In the genomic region with DNA sequence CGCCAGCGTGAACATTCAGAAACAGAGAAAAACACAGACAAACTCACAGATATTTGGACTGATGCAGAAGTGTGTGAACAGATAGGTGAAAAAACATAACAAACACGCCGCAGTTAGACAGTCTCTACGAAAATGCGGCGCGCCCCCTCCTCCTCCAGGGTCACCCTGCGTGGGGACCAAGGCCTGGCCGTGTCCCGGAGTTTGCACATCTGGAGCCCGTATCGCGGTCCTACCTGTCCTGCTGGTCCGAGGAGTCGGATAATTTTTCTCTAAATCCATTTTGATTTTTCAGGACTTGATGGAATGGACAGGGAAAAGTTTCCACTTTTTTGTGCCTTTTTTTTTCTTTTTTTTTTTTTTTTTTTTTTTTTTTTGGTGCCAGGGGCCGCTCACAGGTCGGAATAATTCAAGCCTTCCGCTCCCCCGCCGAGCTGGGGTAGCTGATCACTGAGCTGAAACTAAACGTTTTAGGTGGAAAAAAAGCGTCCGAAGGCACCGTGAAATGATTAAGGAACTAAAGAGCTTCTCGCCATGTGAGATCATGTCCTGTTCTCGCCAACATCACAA, we compare ENCODE assay signal across 9 cellular contexts. TPM values are rescaled to one million over a fixed set of nuclear protein-coding genes. Genes with fewer than 3 reads are reported as not detected.
DNase-seq lines count a peak whose midpoint lies in the region; ATAC-seq, FAIRE-seq and TF ChIP-seq lines count a peak whose summit lies in the region.
"Had no signal": no experiment of that assay in that cellular context is flagged by ENCODE, and none has a peak within 500 bp of the region (broad histone marks: within the 10 kb centered on the region; RNA-seq: fewer than 3 reads in every experiment).

A gene (minus strand): TSS at position 516 of the 567 bp plus-strand sequence. CDS start 237 bp downstream, at position 279.

- H3K36me3 Mint-ChIP-seq in activated T-cell treated with anti-CD3 and anti-CD28 coated beads, Interleukin-2, amount 50 U/mL, for 72 hours (ENCODE audit: insufficient read depth in 2 of 2), result peaks cover 5 to 9% of the 10 kb centered on the region in 2 donors
- H3K36me3 Mint-ChIP-seq in T-helper 17 cell (ENCODE audit: low read depth), result peaks cover 15% of the 10 kb centered on the region

- FAIRE-seq in kidney (lab: Jason Lieb, UNC), result no peak

- no peak within 1 kb of the TSS for H3K27ac ChIP-seq in iPS-20b (ENCODE audit: low read length)
- no peak within 1 kb of the TSS for H3K27ac ChIP-seq in kidney (ENCODE audit: low read depth in 2 of 2, low read length in 2 of 2)
- H3K27ac ChIP-seq: parathyroid adenoma had no signal

- H3K4me1 ChIP-seq in iPS-20b (ENCODE audit: insufficient read depth, low read length) (peaks cover 15% of the 10 kb centered on the region), kidney (ENCODE audit: control insufficient read depth in 1 of 2, insufficient read depth in 1 of 2, low read depth in 1 of 2, low read length in 2 of 2) (peaks cover 0 to 10% of the 10 kb centered on the region in 2 donors)
- H3K4me1 ChIP-seq: parathyroid adenoma had no signal

- intact Hi-C loops in kidney (cut with DNase I), result no loop called here

- H3K4me3 ChIP-seq in iPS-20b (ENCODE audit: low read length), result peak within 1 kb of the TSS; percentile 75
- H3K4me3 ChIP-seq in kidney (ENCODE audit: low read length in 2 of 2), result no peak within 1 kb of the TSS

- no peak within 1 kb of the TSS for H3K27ac Mint-ChIP-seq in activated T-cell treated with anti-CD3 and anti-CD28 coated beads, Interleukin-2, amount 50 U/mL, for 72 hours
- peak within 1 kb of the TSS; percentile 43 for H3K27ac Mint-ChIP-seq in T-helper 17 cell
- H3K27ac Mint-ChIP-seq in stimulated activated naive CD8-positive, alpha-beta T cell treated with anti-CD3 and anti-CD28 coated beads, Interleukin-15, amount 100 ng/mL, for 72 hours, result no peak within 1 kb of the TSS

- H3K27me3 ChIP-seq in iPS-20b (ENCODE audit: insufficient read depth, low read length), result peaks cover 100% of the 10 kb centered on the region

- H3K4me1 Mint-ChIP-seq in activated T-cell treated with anti-CD3 and anti-CD28 coated beads, Interleukin-2, amount 50 U/mL, for 72 hours (ENCODE audit: low read depth), result peaks cover 46% of the 10 kb centered on the region
- H3K4me1 Mint-ChIP-seq in T-helper 17 cell, result peaks cover 27% of the 10 kb centered on the region
- H3K4me1 Mint-ChIP-seq in stimulated activated naive CD8-positive, alpha-beta T cell treated with anti-CD3 and anti-CD28 coated beads, Interleukin-15, amount 100 ng/mL, for 72 hours, result peaks cover 80% of the 10 kb centered on the region

- H3K36me3 ChIP-seq in iPS-20b (ENCODE audit: insufficient read depth, low read depth, low read length) (no peaks in the 10 kb centered on the region), kidney (ENCODE audit: control insufficient read depth in 1 of 2, insufficient read depth in 2 of 2, low read length in 2 of 2) (no peaks in the 10 kb centered on the region)

- peaks cover 88% of the 10 kb centered on the region for H3K27me3 Mint-ChIP-seq in activated T-cell treated with anti-CD3 and anti-CD28 coated beads, Interleukin-2, amount 50 U/mL, for 72 hours (ENCODE audit: low read depth)
- H3K27me3 Mint-ChIP-seq in T-helper 17 cell, result peaks cover 85% of the 10 kb centered on the region
- peaks cover 100% of the 10 kb centered on the region for H3K27me3 Mint-ChIP-seq in stimulated activated naive CD8-positive, alpha-beta T cell treated with anti-CD3 and anti-CD28 coated beads, Interleukin-15, amount 100 ng/mL, for 72 hours

- H3K9ac ChIP-seq in iPS-20b (ENCODE audit: low read depth, low read length) (no peak within 1 kb of the TSS), kidney (ENCODE audit: low read length in 2 of 2) (no peak within 1 kb of the TSS)
- H3K9ac ChIP-seq: parathyroid adenoma had no signal

- no peak for DNase-seq in activated T-cell treated with anti-CD3 and anti-CD28 coated beads, Interleukin-2, amount 50 U/mL, for 72 hours
- no peak for DNase-seq in activated T-cell treated with anti-CD3 and anti-CD28 coated beads for 4 hours
- DNase-seq in T-helper 17 cell, result no peak
- no peak for DNase-seq in stimulated activated naive CD8-positive, alpha-beta T cell treated with anti-CD3 and anti-CD28 coated beads, Interleukin-15, amount 100 ng/mL, for 72 hours
- no peak for DNase-seq in SK-N-DZ (ENCODE audit: low spot score)
- no peak for DNase-seq in kidney
- DNase-seq in NCI-H1417 treated with DMSO at 0.1 percent for 48 hours (lab: John Stamatoyannopoulos, UW), result no peak

- ATAC-seq in activated T-cell treated with anti-CD3 and anti-CD28 coated beads, Interleukin-2, amount 50 U/mL, for 72 hours (replicated peaks in 1 of 2), result no peak
- ATAC-seq in T-helper 17 cell, result no peak
- ATAC-seq in stimulated activated naive CD8-positive, alpha-beta T cell treated with anti-CD3 and anti-CD28 coated beads, Interleukin-15, amount 100 ng/mL, for 72 hours, result no peak

- no peaks in the 10 kb centered on the region for H3K9me3 Mint-ChIP-seq in activated T-cell treated with anti-CD3 and anti-CD28 coated beads, Interleukin-2, amount 50 U/mL, for 72 hours
- no peaks in the 10 kb centered on the region for H3K9me3 Mint-ChIP-seq in stimulated activated naive CD8-positive, alpha-beta T cell treated with anti-CD3 and anti-CD28 coated beads, Interleukin-15, amount 100 ng/mL, for 72 hours

- H3K4me3 Mint-ChIP-seq in activated T-cell treated with anti-CD3 and anti-CD28 coated beads, Interleukin-2, amount 50 U/mL, for 72 hours, result peak within 1 kb of the TSS; percentile 90
- peak within 1 kb of the TSS; percentile 73 for H3K4me3 Mint-ChIP-seq in T-helper 17 cell
- H3K4me3 Mint-ChIP-seq in stimulated activated naive CD8-positive, alpha-beta T cell treated with anti-CD3 and anti-CD28 coated beads, Interleukin-15, amount 100 ng/mL, for 72 hours, result peak within 1 kb of the TSS; percentile 84 to 90

- H3K9me3 ChIP-seq in T-helper 17 cell (ENCODE audit: control insufficient read depth, low read length, poor library complexity, severe bottlenecking) (peaks cover 2% of the 10 kb centered on the region), iPS-20b (ENCODE audit: insufficient read depth, low read depth, low read length) (no peaks in the 10 kb centered on the region), kidney (ENCODE audit: control insufficient read depth in 1 of 2, low read length in 2 of 2) (peaks cover 0 to 4% of the 10 kb centered on the region in 2 donors)

- TF ChIP-seq CTCF in kidney (IDR thresholded peaks at IDR 0.05; ENCODE audit: borderline replicate concordance, extremely low read depth, insufficient read depth), result no peak

RNA-seq across cellular contexts. Expression of the gene that starts here (rescaled TPM):
- total RNA-seq in activated T-cell treated with anti-CD3 and anti-CD28 coated beads, Interleukin-2, amount 50 U/mL, for 72 hours, result 1 to 10 TPM; 2.2 TPM
- 10 to 100 TPM in 1 of 2 donors, not detected in 1; 10.1 TPM for total RNA-seq in T-helper 17 cell
- polyA plus RNA-seq in SK-N-DZ (2014; cell fraction: cytosol; rRNA removed), result 5.1 TPM in 2 replicates
- polyA plus RNA-seq in SK-N-DZ (2014; cell fraction: nucleus; rRNA removed), result 3.2 and 4.9 TPM in 2 replicates
- 2.7 TPM for total RNA-seq in kidney
- polyA plus RNA-seq in kidney (ENCODE audit: insufficient read depth, low read depth, low replicate concordance), result not detected
